19 cellular contexts compared by ENCODE assay signal in the genomic region with DNA sequence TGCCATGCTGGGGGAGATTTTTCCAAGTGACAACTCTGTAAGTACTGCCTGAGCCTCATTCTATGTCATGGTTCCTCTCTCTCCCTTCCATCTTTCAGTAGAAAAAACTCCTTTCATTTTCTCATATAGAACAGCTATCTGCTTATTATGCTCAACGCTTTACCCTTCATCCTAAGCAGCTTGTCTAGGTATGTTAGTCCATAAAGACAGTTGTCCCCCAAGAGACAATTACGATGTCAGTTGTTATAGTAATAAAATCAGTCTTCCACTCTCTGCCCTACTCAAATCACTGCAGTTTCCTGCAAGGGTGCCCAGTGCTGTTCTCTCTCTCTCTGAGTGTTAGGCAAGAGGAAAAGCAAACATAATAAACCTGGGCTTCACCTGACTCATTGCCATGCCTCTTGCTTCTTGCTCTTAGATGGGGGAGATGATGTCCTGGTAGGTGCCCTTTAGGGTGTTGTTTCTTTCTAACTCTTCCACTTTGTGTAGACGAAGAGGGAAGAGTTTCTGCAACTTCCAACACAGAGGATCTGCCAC. TPM values are rescaled to one million over a fixed set of nuclear protein-coding genes. Genes with fewer than 3 reads are reported as not detected.
DNase-seq lines count a peak whose midpoint lies in the region; ATAC-seq, FAIRE-seq and TF ChIP-seq lines count a peak whose summit lies in the region.
"Had no signal": no experiment of that assay in that cellular context is flagged by ENCODE, and none has a peak within 500 bp of the region (broad histone marks: within the 10 kb centered on the region; RNA-seq: fewer than 3 reads in every experiment).

No MANE protein-coding gene starts in this region.

- TF ChIP-seq EP300 in HepG2 (IDR thresholded peaks at IDR 0.05; ENCODE audit: low read depth in 2 of 2, low read length in 2 of 2), result no peak
- no peak for TF ChIP-seq EP300 in HepG2 (CRISPR knock-in tag; IDR thresholded peaks at IDR 0.05; ENCODE audit: borderline replicate concordance)

- 69% methylated on average over 3 of the region's 3 CpGs for WGBS in liver
- WGBS in HepG2 (ENCODE audit: low lambda C conversion rate), result 4% methylated on average over 3 of the region's 3 CpGs

- CTCF ChIA-PET in HepG2 (lab: Yijun Ruan, JAX; ENCODE audit: low intra/inter-chr PET ratio, low total read pairs), result no interaction called here

- TF ChIP-seq RAD21 in liver (IDR thresholded peaks at IDR 0.05) (peak in 1 of 2 donors; percentile 47), HepG2 (CRISPR knock-in tag; IDR thresholded peaks at IDR 0.05) (no peak)

- FAIRE-seq in HepG2 (lab: Jason Lieb, UNC), result no peak
- FAIRE-seq: A549, K562 had no signal

- POLR2A ChIA-PET in HepG2 (lab: Yijun Ruan, JAX), result no interaction called here

- intact Hi-C loops in HepG2 (cut with micrococcal nuclease; ENCODE audit: unreplicated experiment), result no loop called here
- intact Hi-C loops in left lung (cut with DNase I), result no loop called here
- intact Hi-C loops in uterus (cut with DNase I; ENCODE audit: low total_unique reads), result no loop called here

- TF ChIP-seq POLR2A in HepG2 (IDR thresholded peaks at IDR 0.05; ENCODE audit: insufficient read depth in 1 of 2, low read depth in 2 of 2, low read length in 2 of 2) (no peak), uterus (IDR thresholded peaks at IDR 0.05) (no peak)

- ATAC-seq in HepG2 (no peak), left lung (peak; percentile 33)
- ATAC-seq: A549, GM23338, K562 had no signal

- no peaks in the 10 kb centered on the region for H3K79me2 ChIP-seq in HepG2 (ENCODE audit: insufficient read depth, low read length)

- H3K36me3 ChIP-seq in liver (ENCODE audit: control insufficient read depth in 4 of 4, insufficient read depth in 3 of 4, low read depth in 1 of 4, low read length in 3 of 4), result no peaks in the 10 kb centered on the region
- no peaks in the 10 kb centered on the region for H3K36me3 ChIP-seq in HepG2 (replicated peaks in 1 of 2; ENCODE audit: control insufficient read depth in 1 of 2, insufficient read depth in 2 of 2, low read length in 2 of 2)
- no peaks in the 10 kb centered on the region for H3K36me3 ChIP-seq in left lung
- H3K36me3 ChIP-seq in uterus, result no peaks in the 10 kb centered on the region
- H3K36me3 ChIP-seq: MG63 had no signal

- no peak for TF ChIP-seq CTCF in liver (IDR thresholded peaks at IDR 0.05; ENCODE audit: low read depth, low read length, missing input control)
- no peak for TF ChIP-seq CTCF in HepG2 (CRISPR knock-in tag; IDR thresholded peaks at IDR 0.05)
- TF ChIP-seq CTCF in left lung (IDR thresholded peaks at IDR 0.05), result no peak
- TF ChIP-seq CTCF in uterus (IDR thresholded peaks at IDR 0.05), result no peak

- no peak overlapping the region for H2AFZ ChIP-seq in HepG2 (ENCODE audit: low read length)
- H2AFZ ChIP-seq: GM23338 had no signal

- H3K27ac ChIP-seq in liver (ENCODE audit: low read depth in 1 of 2, low read length in 2 of 2), result no peak overlapping the region
- no peak overlapping the region for H3K27ac ChIP-seq in HepG2 (ENCODE audit: extremely low read length, insufficient read depth, low read length)
- no peak overlapping the region for H3K27ac ChIP-seq in epithelial cell of prostate
- H3K27ac ChIP-seq in left lung, result no peak overlapping the region
- H3K27ac ChIP-seq in caudate nucleus (ENCODE audit: low read depth, low read length), result no peak overlapping the region
- no peak overlapping the region for H3K27ac ChIP-seq in uterus
- H3K27ac ChIP-seq: A549, HL-60 had no signal

- H3K9me3 ChIP-seq in liver (ENCODE audit: control insufficient read depth in 4 of 4, low read length in 3 of 4) (no peaks in the 10 kb centered on the region), HepG2 (ENCODE audit: low read length) (no peaks in the 10 kb centered on the region), left lung (no peaks in the 10 kb centered on the region), uterus (no peaks in the 10 kb centered on the region)
- H3K9me3 ChIP-seq: A549, MG63 had no signal

- H3K4me1 ChIP-seq in liver (ENCODE audit: control insufficient read depth in 4 of 4, insufficient read depth in 4 of 4, low read length in 3 of 4), result peaks cover 2 to 10% (median 4%) of the 10 kb centered on the region in 4 donors
- no peaks in the 10 kb centered on the region for H3K4me1 ChIP-seq in HepG2 (ENCODE audit: insufficient read depth, low read length)
- no peaks in the 10 kb centered on the region for H3K4me1 ChIP-seq in left lung
- H3K4me1 ChIP-seq in uterus, result no peaks in the 10 kb centered on the region
- H3K4me1 ChIP-seq: A549 had no signal

- DNase-seq in HepG2 (ENCODE audit: low spot score) (no peak), epithelial cell of prostate (ENCODE audit: low read depth, low spot score) (peak; percentile 10), left lung (no peak), caudate nucleus (lab: John Stamatoyannopoulos, UW) (no peak), SIG-M5 (lab: John Stamatoyannopoulos, UW) (no peak), middle frontal gyrus (ENCODE audit: extremely low spot score, low spot score) (no peak), uterus (no peak)
- DNase-seq: MG63, NCI-H1105, NCI-H1694 treated with DMSO at 0.1 percent for 48 hours, NCI-H446, NCI-H82, RPMI8226 had no signal

- no peaks in the 10 kb centered on the region for H3K27me3 ChIP-seq in liver (ENCODE audit: control insufficient read depth in 4 of 4, insufficient read depth in 4 of 4, low read length in 3 of 4)
- H3K27me3 ChIP-seq in HepG2 (ENCODE audit: control insufficient read depth in 1 of 2, insufficient read depth in 2 of 2, low read length in 2 of 2), result no peaks in the 10 kb centered on the region; a peak in 1 of 5 replicates
- no peaks in the 10 kb centered on the region for H3K27me3 ChIP-seq in left lung
- H3K27me3 ChIP-seq in uterus, result no peaks in the 10 kb centered on the region
- H3K27me3 ChIP-seq: MG63 had no signal

- H3K9ac ChIP-seq in liver (ENCODE audit: low read depth in 1 of 2, low read length in 2 of 2) (no peak overlapping the region), HepG2 (ENCODE audit: insufficient read depth, low read depth, low read length) (no peak overlapping the region)

- H3K4me2 ChIP-seq in HepG2 (ENCODE audit: low read depth, low read length), result no peak overlapping the region
- H3K4me2 ChIP-seq: A549, GM23338 had no signal

- BruUV-seq in HepG2 (replicated peaks; lab: Mats Ljungman, UMichigan), result no TSS peak

- H4K20me1 ChIP-seq in HepG2 (ENCODE audit: insufficient read depth, low read length), result no peaks in the 10 kb centered on the region

- in situ Hi-C loops in HepG2 (cut with HindIII; ENCODE audit: extremely low pct_ligation_motif_present, low pct_unique_long_range_greater_than_20kb), result no loop called here

- H3K4me3 ChIP-seq in liver (ENCODE audit: low read depth in 1 of 3, low read length in 3 of 3) (no peak overlapping the region), HepG2 (replicated peaks in 1 of 3; ENCODE audit: insufficient read depth in 1 of 3, low read depth in 2 of 3, low read length in 3 of 3) (no peak overlapping the region), left lung (no peak overlapping the region), uterus (no peak overlapping the region)
- H3K4me3 ChIP-seq: A549, GM23338, K562, MG63 had no signal

TF ChIP-seq in liver, 16 proteins besides CTCF, POLR2A, EP300 and RAD21 (continues in another document):
- peak; percentile 69 for TF ChIP-seq MAX (IDR thresholded peaks at IDR 0.05)
- peak in 1 of 2 donors; percentile 60 for TF ChIP-seq RXRA (IDR thresholded peaks at IDR 0.05)
- peak; percentile 80 for TF ChIP-seq YY1 (IDR thresholded peaks at IDR 0.05)
- TF ChIP-seq JUND (IDR thresholded peaks at IDR 0.05), result peak in 1 of 2 donors; percentile 48
- TF ChIP-seq HNF4A (conservative IDR thresholded peaks at IDR 0.05), result peak; percentile 55 to 58
- no peak for TF ChIP-seq EGR1 (IDR thresholded peaks at IDR 0.05; ENCODE audit: low read depth in 2 of 2)

TF ChIP-seq in HepG2, 621 proteins besides CTCF, POLR2A, EP300 and RAD21 (continues in another document):
- TF ChIP-seq FOXM1 (CRISPR knock-in tag; IDR thresholded peaks at IDR 0.05) (no peak), CBX2 (IDR thresholded peaks at IDR 0.05; ENCODE audit: low read depth, low read length) (no peak), CBX2 (CRISPR knock-in tag; IDR thresholded peaks at IDR 0.05; ENCODE audit: low read depth) (no peak), FOXJ3 (CRISPR knock-in tag; IDR thresholded peaks at IDR 0.05; ENCODE audit: borderline replicate concordance) (no peak), POLR2G (IDR thresholded peaks at IDR 0.05; ENCODE audit: low read depth, low read length) (no peak)

RNA-seq across cellular contexts. Expression of gene PAPPA2, which starts 59.4 kb away (rescaled TPM):
- 10 to 100 TPM in 1 of 2 donors, under 1 TPM in 1; 0.19 to 27.2 TPM for total RNA-seq in liver
- 10 to 100 TPM in 1 of 2 donors, 1 to 10 TPM in 1; 3.3 to 23.5 TPM for polyA plus RNA-seq in liver
- not detected in 2 replicates for total RNA-seq in HepG2 (2016; rRNA removed; fragmentation: Illumina TruSeq; extraction: Trizol)
- not detected in 2 replicates for total RNA-seq in HepG2 (2016; cell fraction: cytosol; rRNA removed; fragmentation: Illumina TruSeq; extraction: Trizol; ENCODE audit: low read depth)
- total RNA-seq in HepG2 (2016; cell fraction: insoluble cytoplasmic fraction; rRNA removed; fragmentation: Illumina TruSeq; extraction: Trizol), result not detected in 2 replicates
- not detected in 2 replicates for total RNA-seq in HepG2 (2016; cell fraction: membrane; rRNA removed; fragmentation: Illumina TruSeq; extraction: Trizol)
- total RNA-seq in HepG2 (2016; cell fraction: nucleus; rRNA removed; fragmentation: Illumina TruSeq; extraction: Trizol), result not detected in 2 replicates
- polyA plus RNA-seq in HepG2 (2011; rRNA removed), result 0.01 TPM in 2 replicates
- polyA plus RNA-seq in HepG2 (2011; cell fraction: cytosol; rRNA removed), result 0.01 TPM in 1 of 2 replicates, not detected in the other
- 0.02 TPM in 1 of 2 replicates, not detected in the other for polyA plus RNA-seq in HepG2 (2011; cell fraction: nucleus; rRNA removed)
- polyA plus RNA-seq in HepG2 (2012), result 0.01 TPM in 2 replicates
- not detected in 2 replicates for polyA plus RNA-seq in HepG2 (2016; cell fraction: cytosol; fragmentation: Illumina TruSeq; extraction: Trizol; ENCODE audit: low read depth)
- not detected in 2 replicates for polyA plus RNA-seq in HepG2 (2016; cell fraction: insoluble cytoplasmic fraction; fragmentation: Illumina TruSeq; extraction: Trizol; ENCODE audit: low read depth)
- not detected in 2 replicates for polyA plus RNA-seq in HepG2 (2016; cell fraction: membrane; fragmentation: Illumina TruSeq; extraction: Trizol; ENCODE audit: low read depth)
- not detected in 2 replicates for polyA plus RNA-seq in HepG2 (2016; cell fraction: nucleus; fragmentation: Illumina TruSeq; extraction: Trizol; ENCODE audit: insufficient read depth, low read depth)
- polyA minus RNA-seq in HepG2 (2011; rRNA and poly(A)+ RNA removed; ENCODE audit: low replicate concordance), result 0.04 and 0.09 TPM in 2 replicates
- polyA minus RNA-seq in HepG2 (2011; cell fraction: cytosol; rRNA and poly(A)+ RNA removed), result not detected in 2 replicates
- under 0.01 and 0.52 TPM in 2 replicates for polyA minus RNA-seq in HepG2 (2011; cell fraction: nucleus; rRNA and poly(A)+ RNA removed)
- under 1 TPM; 0.09 to 0.34 TPM for total RNA-seq in left lung
- total RNA-seq in uterus, result 1 to 10 TPM in 1 of 4 donors, under 1 TPM in 2, not detected in 1; 0.51 to 4.0 (median 0.73) TPM
- polyA plus RNA-seq: CD14-positive monocyte had no signal
